Comparison of ENCODE assay signal across 7 cellular contexts in the genomic region with DNA sequence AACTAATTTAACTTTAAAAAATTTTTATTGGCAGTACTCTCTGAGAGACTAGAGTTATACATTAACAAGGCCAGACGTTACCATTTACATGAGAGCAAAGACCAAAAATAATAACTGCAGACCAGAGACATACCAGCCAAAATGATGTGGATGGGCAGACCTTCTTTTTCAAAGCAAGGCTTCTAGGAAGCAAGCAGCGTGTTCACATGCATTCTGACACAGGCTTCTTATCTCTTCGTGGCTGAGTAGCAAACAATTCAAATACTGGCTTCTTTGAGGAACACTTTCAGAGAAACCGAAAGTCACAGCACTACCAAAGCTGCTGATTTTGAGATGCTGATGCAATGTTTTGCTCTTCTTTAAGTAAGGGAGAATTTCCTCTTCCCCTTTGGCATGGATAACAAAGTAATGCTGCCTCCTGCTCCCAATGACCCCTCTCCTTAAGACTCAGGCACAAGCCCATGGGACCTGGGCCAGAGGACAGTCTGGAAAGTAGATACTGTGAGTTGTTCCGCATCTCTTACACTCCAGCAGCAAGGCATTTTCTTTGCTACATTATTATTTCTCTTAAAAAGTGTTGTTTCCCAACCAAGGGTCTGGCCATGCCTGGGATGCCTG.
A peak's percentile ranks its signal among the peaks of the same experiment; 100 is the strongest.
DNase-seq lines count a peak whose midpoint lies in the region; ATAC-seq and TF ChIP-seq lines count a peak whose summit lies in the region.

No MANE protein-coding gene starts in this region.

- H3K27ac ChIP-seq in OCI-LY7 (ENCODE audit: low read depth, low read length, poor library complexity, severe bottlenecking) (no peak overlapping the region), foreskin keratinocyte (no peak overlapping the region), A673 (ENCODE audit: low read depth, low read length, poor library complexity, severe bottlenecking) (no peak overlapping the region)

- CTCF ChIA-PET in OCI-LY7 (lab: Charles Lee; ENCODE audit: unreplicated experiment) (no interaction called here), A673 (lab: Charles Lee) (no interaction called here)

- H4K20me1 ChIP-seq in OCI-LY7 (ENCODE audit: insufficient read depth, low read length) = no peaks in the 10 kb centered on the region

- H3K4me2 ChIP-seq in OCI-LY7 (ENCODE audit: low read length) = peak overlapping the region; percentile 39

- H3K4me3 ChIP-seq in OCI-LY7 (ENCODE audit: low read depth, low read length, poor library complexity, severe bottlenecking) (no peak overlapping the region), H7 (ENCODE audit: insufficient read depth, low read depth, low read length) (no peak overlapping the region), A673 (ENCODE audit: low read depth, low read length, poor library complexity, severe bottlenecking) (no peak overlapping the region)

- no peaks in the 10 kb centered on the region for H3K4me1 ChIP-seq in OCI-LY7 (ENCODE audit: insufficient read depth, low read length, poor library complexity, severe bottlenecking)
- peaks cover 7% of the 10 kb centered on the region for H3K4me1 ChIP-seq in foreskin keratinocyte
- H3K4me1 ChIP-seq in A673 (ENCODE audit: insufficient read depth, low read length, poor library complexity, severe bottlenecking) = peaks cover 11% of the 10 kb centered on the region

- H3K27me3 ChIP-seq in H7 (ENCODE audit: control insufficient read depth, insufficient read depth, low read length) (no peaks in the 10 kb centered on the region), foreskin keratinocyte (no peaks in the 10 kb centered on the region), A673 (replicated peaks; ENCODE audit: insufficient read depth, low read depth, low read length, poor library complexity) (no peaks in the 10 kb centered on the region)

- peak overlapping the region; percentile 45; the same call in 1 of the 2 replicates for H2AFZ ChIP-seq in OCI-LY7 (ENCODE audit: low read length)

- no TSS peak for BruUV-seq in OCI-LY7 (replicated peaks; lab: Mats Ljungman, UMichigan)
- BruUV-seq in A673 (replicated peaks; lab: Mats Ljungman, UMichigan) = no TSS peak

- no peak for TF ChIP-seq CTCF in OCI-LY7 (conservative IDR thresholded peaks at IDR 0.05; ENCODE audit: low read length)
- TF ChIP-seq CTCF in foreskin keratinocyte (conservative IDR thresholded peaks at IDR 0.05) = no peak
- TF ChIP-seq CTCF in A673 (conservative IDR thresholded peaks at IDR 0.05; ENCODE audit: low read depth, low read length) = no peak

- intact Hi-C loops in OCI-LY7 (cut with micrococcal nuclease; ENCODE audit: unreplicated experiment) (no loop called here), A673 (cut with micrococcal nuclease; ENCODE audit: unreplicated experiment) (no loop called here)

- DNase-seq in OCI-LY7 (ENCODE audit: low spot score) (peak; percentile 40), glomerular visceral epithelial cell (ENCODE audit: extremely low spot score) (peak; percentile 47), stromal cell of bone marrow (ENCODE audit: low read depth) (peak; percentile 47), H7 (no peak), foreskin keratinocyte (no peak), A673 (ENCODE audit: low spot score) (no peak)

- H3K9me2 ChIP-seq in OCI-LY7 (ENCODE audit: insufficient read depth, low read length) = no peaks in the 10 kb centered on the region

- ATAC-seq in GM21529 (IDR thresholded peaks at IDR 0.05; ENCODE audit: unreplicated experiment) (peak; percentile 75), foreskin keratinocyte (no peak)

- H3K9me3 ChIP-seq in OCI-LY7 (ENCODE audit: low read length) = no peaks in the 10 kb centered on the region
- no peaks in the 10 kb centered on the region for H3K9me3 ChIP-seq in A673 (ENCODE audit: low read depth, low read length, poor library complexity, severe bottlenecking)

- H3K36me3 ChIP-seq in OCI-LY7 (ENCODE audit: insufficient read depth, low read length) (no peaks in the 10 kb centered on the region), H7 (replicated peaks; ENCODE audit: control insufficient read depth, insufficient read depth, low read length) (no peaks in the 10 kb centered on the region), A673 (ENCODE audit: insufficient read depth, low read length, poor library complexity, severe bottlenecking) (no peaks in the 10 kb centered on the region)

- POLR2A ChIA-PET in OCI-LY7 (lab: Charles Lee) (interaction anchor here (1.2 to 2.4 kb wide), 2 partner anchors 9 to 63 kb away, joined by 3 to 12 read pairs; no protein-coding TSS in a partner anchor), A673 (lab: Charles Lee; ENCODE audit: low non-redundant PET) (interaction anchor here (0.6 kb wide), 1 partner anchor 47 kb away, joined by 7 read pairs; no protein-coding TSS in a partner anchor)

- no peaks in the 10 kb centered on the region for H3K79me2 ChIP-seq in OCI-LY7 (ENCODE audit: insufficient read depth, low read depth, low read length)

Comparison
In these comparisons a context has a peak if more than half of its experiments do, and no peak if none do; other contexts are left out.
1. DNase-seq: peak in OCI-LY7 (single experiment), glomerular visceral epithelial cell (single experiment) and stromal cell of bone marrow (single experiment); none in H7 (single experiment), foreskin keratinocyte (0 of 2) and A673 (single experiment).